In the genomic region with DNA sequence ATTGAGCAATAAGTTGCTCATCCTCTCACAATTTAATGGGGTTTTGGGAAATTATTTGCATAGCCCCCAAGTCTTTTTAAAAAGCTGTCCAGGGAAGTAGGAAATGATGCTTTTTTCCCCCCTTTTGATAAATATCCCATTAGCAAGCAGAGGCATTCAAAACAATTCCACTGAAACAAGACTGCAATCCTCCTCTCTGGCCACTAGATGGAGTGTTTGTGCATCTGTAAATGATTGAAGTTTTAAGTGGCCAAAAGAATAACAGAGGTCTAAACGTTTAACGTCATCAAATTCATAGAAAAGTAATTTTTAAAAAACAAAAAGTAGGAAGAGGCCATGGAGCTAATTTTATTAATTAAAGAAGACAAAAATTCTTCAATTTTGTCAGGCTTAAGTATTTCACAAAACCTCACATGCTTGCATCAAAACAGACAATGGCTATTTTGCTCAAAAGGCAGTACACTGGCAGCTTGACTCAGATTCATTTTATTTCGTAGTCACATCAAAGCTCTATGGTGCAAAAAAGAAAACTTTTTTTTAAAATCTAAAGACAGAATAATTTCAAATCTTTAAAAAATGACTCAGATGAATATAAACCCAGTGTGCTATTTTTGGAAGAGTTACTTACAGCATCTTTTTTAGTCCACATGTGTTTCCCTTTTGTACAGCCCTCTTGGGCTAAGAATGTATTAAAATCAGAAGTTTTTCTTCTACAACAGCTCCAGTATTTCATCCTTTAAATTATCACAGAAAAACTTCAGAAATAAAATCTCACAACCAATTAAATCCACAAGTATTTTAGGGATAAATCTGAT, we compare ENCODE assay signal across 7 cellular contexts. TPM values are rescaled to one million over a fixed set of nuclear protein-coding genes. Genes with fewer than 3 reads are reported as not detected.
DNase-seq lines count a peak whose midpoint lies in the region; ATAC-seq, FAIRE-seq and TF ChIP-seq lines count a peak whose summit lies in the region.

No MANE protein-coding gene starts in this region.

- CTCF ChIA-PET in K562 (lab: Yijun Ruan, JAX; ENCODE audit: low intra/inter-chr PET ratio): no interaction called here

- H3K79me2 ChIP-seq in DND-41 (ENCODE audit: insufficient read depth, low read length): peaks cover 6% of the 10 kb centered on the region
- H3K79me2 ChIP-seq in K562 (ENCODE audit: control insufficient read depth, insufficient read depth, low read length): no peaks in the 10 kb centered on the region; the same call in 2 of the 3 replicates

- no peaks in the 10 kb centered on the region for H3K9me3 Mint-ChIP-seq in stimulated activated memory B cell treated with anti-CD40 and anti-IgM and Interleukin-4, amounts not matched to agents 10 μg/mL and 1 μg/mL and 100 μg/mL, for 72 hours

- DNase-seq in DND-41: no peak
- DNase-seq in NCI-H526 treated with DMSO at 0.1 percent for 48 hours (lab: John Stamatoyannopoulos, UW): peak; percentile 43
- DNase-seq in K562 (ENCODE audit: extremely low read depth in 1 of 4, low spot score in 3 of 4): peak; percentile 35 to 56 (median 38)
- no peak for DNase-seq in left lung

- peaks cover 6% of the 10 kb centered on the region for H3K4me1 Mint-ChIP-seq in stimulated activated memory B cell treated with anti-CD40 and anti-IgM and Interleukin-4, amounts not matched to agents 10 μg/mL and 1 μg/mL and 100 μg/mL, for 72 hours

- no peaks in the 10 kb centered on the region for H3K4me1 ChIP-seq in DND-41 (ENCODE audit: insufficient read depth, low read length)
- H3K4me1 ChIP-seq in K562 (replicated peaks in 1 of 2; ENCODE audit: control insufficient read depth in 2 of 2, insufficient read depth in 2 of 2, low read length in 2 of 2): no peaks in the 10 kb centered on the region
- no peaks in the 10 kb centered on the region for H3K4me1 ChIP-seq in left lung

- no TSS peak for BruUV-seq in K562 (replicated peaks; lab: Mats Ljungman, UMichigan)

- TF ChIP-seq EP300 in K562 (IDR thresholded peaks at IDR 0.05; ENCODE audit: low read length): no peak

- peak; percentile 76 for ATAC-seq in DND-41 (ENCODE audit: insufficient read depth, low read depth)
- ATAC-seq in GM19328 (IDR thresholded peaks at IDR 0.05; ENCODE audit: unreplicated experiment): peak; percentile 71
- peak; percentile 92 for ATAC-seq in HG03354 (IDR thresholded peaks at IDR 0.05; ENCODE audit: poor library complexity, severe bottlenecking, unreplicated experiment)
- peak; percentile 82 for ATAC-seq in K562
- ATAC-seq in left lung: peak; percentile 87
- no peak for ATAC-seq in stimulated activated memory B cell treated with anti-CD40 and anti-IgM and Interleukin-4, amounts not matched to agents 10 μg/mL and 1 μg/mL and 100 μg/mL, for 72 hours

- H4K20me1 ChIP-seq in DND-41 (ENCODE audit: insufficient read depth, low read length) (peaks cover 5% of the 10 kb centered on the region; the same call in 1 of the 2 replicates), K562 (replicated peaks; ENCODE audit: control insufficient read depth, insufficient read depth, low read length) (no peaks in the 10 kb centered on the region)

- H3K9ac ChIP-seq in DND-41 (ENCODE audit: low read depth, low read length) (no peak overlapping the region), K562 (ENCODE audit: insufficient read depth in 1 of 2, low read depth in 2 of 2, low read length in 2 of 2) (no peak overlapping the region)

- H3K27ac Mint-ChIP-seq in stimulated activated memory B cell treated with anti-CD40 and anti-IgM and Interleukin-4, amounts not matched to agents 10 μg/mL and 1 μg/mL and 100 μg/mL, for 72 hours: no peak overlapping the region

- H3K27ac ChIP-seq in DND-41 (ENCODE audit: low read length) (no peak overlapping the region), K562 (ENCODE audit: extremely low read depth, low read depth, low read length) (no peak overlapping the region), left lung (no peak overlapping the region)

- H3K27me3 Mint-ChIP-seq in stimulated activated memory B cell treated with anti-CD40 and anti-IgM and Interleukin-4, amounts not matched to agents 10 μg/mL and 1 μg/mL and 100 μg/mL, for 72 hours: no peaks in the 10 kb centered on the region

- peak; percentile 72 to 73 for TF ChIP-seq RAD21 in K562 (CRISPR knock-in tag; conservative IDR thresholded peaks at IDR 0.05 in 1 of 2, IDR thresholded peaks at IDR 0.05 in 1 of 2)

- H3K27me3 ChIP-seq in DND-41 (ENCODE audit: insufficient read depth, low read length, poor library complexity) (no peaks in the 10 kb centered on the region), K562 (ENCODE audit: control insufficient read depth in 2 of 2, insufficient read depth in 2 of 2, low read length in 2 of 2) (no peaks in the 10 kb centered on the region), left lung (no peaks in the 10 kb centered on the region)

- POLR2A ChIA-PET in K562 (lab: Yijun Ruan, JAX): no interaction called here

- H3K4me3 Mint-ChIP-seq in stimulated activated memory B cell treated with anti-CD40 and anti-IgM and Interleukin-4, amounts not matched to agents 10 μg/mL and 1 μg/mL and 100 μg/mL, for 72 hours: no peak overlapping the region

- peaks cover 84% of the 10 kb centered on the region for H3K36me3 ChIP-seq in DND-41 (ENCODE audit: insufficient read depth, low read length)
- peaks cover 95% of the 10 kb centered on the region for H3K36me3 ChIP-seq in K562 (ENCODE audit: control insufficient read depth, insufficient read depth, low read length)
- H3K36me3 ChIP-seq in left lung: peaks cover 0 to 84% of the 10 kb centered on the region in 2 donors

- H2AFZ ChIP-seq in DND-41 (ENCODE audit: low read depth, low read length) (no peak overlapping the region), K562 (ENCODE audit: low read depth, low read length) (no peak overlapping the region)

- WGBS in K562 (ENCODE audit: insufficient coverage, low coverage, missing lambda C conversion rate): 22% methylated on average over 3 of the region's 3 CpGs

- TF ChIP-seq CTCF in DND-41 (IDR thresholded peaks at IDR 0.05; ENCODE audit: borderline replicate concordance, extremely low read depth, low read length, poor library complexity, severe bottlenecking) (peak; percentile 89), K562 (IDR thresholded peaks at IDR 0.05 in 2 of 3, conservative IDR thresholded peaks at IDR 0.05 in 1 of 3; ENCODE audit: insufficient read depth in 2 of 3, low read depth in 1 of 3, low read length in 3 of 3) (peak; percentile 62 to 76 (median 63)), left lung (IDR thresholded peaks at IDR 0.05) (peak; percentile 74 to 85)

- FAIRE-seq in K562 (lab: Jason Lieb, UNC): peak; percentile 92

- H3K4me2 ChIP-seq in DND-41 (ENCODE audit: insufficient read depth, low read length) (no peak overlapping the region), K562 (ENCODE audit: insufficient read depth, low read length) (no peak overlapping the region)

- no peaks in the 10 kb centered on the region for H3K9me1 ChIP-seq in K562 (ENCODE audit: control insufficient read depth, insufficient read depth, low read length)

- intact Hi-C loops in K562 (cut with micrococcal nuclease) (loop anchor here (2.0 kb wide), 1 partner anchor 38 kb away; no protein-coding TSS in a partner anchor), left lung (cut with DNase I) (no loop called here)

- H3K4me3 ChIP-seq in DND-41 (ENCODE audit: low read depth in 1 of 2, low read length in 2 of 2) (no peak overlapping the region), K562 (no peak overlapping the region), left lung (no peak overlapping the region)

- in situ Hi-C loops in K562 (cut with MboI): no loop called here

- TF ChIP-seq POLR2A in K562 (conservative IDR thresholded peaks at IDR 0.05): no peak

- no peaks in the 10 kb centered on the region for H3K9me3 ChIP-seq in DND-41 (ENCODE audit: insufficient read depth, low read length, severe bottlenecking)
- no peaks in the 10 kb centered on the region for H3K9me3 ChIP-seq in K562 (replicated peaks; ENCODE audit: control insufficient read depth, insufficient read depth, low read depth, low read length)
- H3K9me3 ChIP-seq in left lung: no peaks in the 10 kb centered on the region

- peaks cover 54% of the 10 kb centered on the region for H3K36me3 Mint-ChIP-seq in stimulated activated memory B cell treated with anti-CD40 and anti-IgM and Interleukin-4, amounts not matched to agents 10 μg/mL and 1 μg/mL and 100 μg/mL, for 72 hours

TF ChIP-seq in K562, 482 proteins besides CTCF, POLR2A, EP300 and RAD21 (continues in another document):
- TF ChIP-seq SMC3 (conservative IDR thresholded peaks at IDR 0.05; ENCODE audit: insufficient read depth, low read depth, low read length) (peak; percentile 51), ZNF354B (CRISPR knock-in tag; IDR thresholded peaks at IDR 0.05) (no peak)
- TF ChIP-seq, protein P1, sequence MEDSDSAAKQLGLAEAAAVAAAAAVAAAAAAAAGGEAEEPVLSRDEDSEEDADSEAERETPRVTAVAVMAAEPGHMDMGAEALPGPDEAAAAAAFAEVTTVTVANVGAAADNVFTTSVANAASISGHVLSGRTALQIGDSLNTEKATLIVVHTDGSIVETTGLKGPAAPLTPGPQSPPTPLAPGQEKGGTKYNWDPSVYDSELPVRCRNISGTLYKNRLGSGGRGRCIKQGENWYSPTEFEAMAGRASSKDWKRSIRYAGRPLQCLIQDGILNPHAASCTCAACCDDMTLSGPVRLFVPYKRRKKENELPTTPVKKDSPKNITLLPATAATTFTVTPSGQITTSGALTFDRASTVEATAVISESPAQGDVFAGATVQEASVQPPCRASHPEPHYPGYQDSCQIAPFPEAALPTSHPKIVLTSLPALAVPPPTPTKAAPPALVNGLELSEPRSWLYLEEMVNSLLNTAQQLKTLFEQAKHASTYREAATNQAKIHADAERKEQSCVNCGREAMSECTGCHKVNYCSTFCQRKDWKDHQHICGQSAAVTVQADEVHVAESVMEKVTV (CRISPR knock-in tag; IDR thresholded peaks at IDR 0.05): peak; percentile 65; the same call in 1 of the 2 replicates

RNA-seq across cellular contexts. Expression of a gene that starts 17.8 kb away (rescaled TPM):
- 41.8 and 98.6 TPM in 2 replicates for total RNA-seq in K562 (2011; cell fraction: chromatin; rRNA removed; ENCODE audit: low replicate concordance)
- total RNA-seq in K562 (2011; cell fraction: nucleolus; rRNA removed): 39.0 and 41.5 TPM in 2 replicates
- 57.0 and 107 TPM in 2 replicates for total RNA-seq in K562 (2011; cell fraction: nucleoplasm; rRNA removed)
- 73.9 and 74.3 TPM in 2 replicates for total RNA-seq in K562 (2014; rRNA removed)
- total RNA-seq in K562 (2014; rRNA removed; fragmentation: Illumina TruSeq; extraction: Trizol): 112 and 130 TPM in 2 replicates
- total RNA-seq in K562 (2015; rRNA removed; fragmentation: Illumina TruSeq; extraction: Trizol): 128 and 140 TPM in 2 replicates
- 88.9 and 103 TPM in 2 replicates for total RNA-seq in K562 (2021)
- 46.3 and 72.2 TPM in 2 replicates for polyA plus RNA-seq in K562 (2011; rRNA removed)
- 23.7 and 43.6 TPM in 2 replicates for polyA plus RNA-seq in K562 (2011; cell fraction: cytosol; rRNA removed)
- polyA plus RNA-seq in K562 (2011; cell fraction: nucleus; rRNA removed): 38.6 and 47.6 TPM in 2 replicates
- 45.0 and 118 TPM in 2 replicates for polyA plus RNA-seq in K562 (2012)
- 98.9 and 130 TPM in 2 replicates for polyA plus RNA-seq in K562 (2014; fragmentation: Illumina TruSeq; extraction: Trizol)
- polyA plus RNA-seq in K562 (2014; fragmentation: Nextera tagmentation; extraction: Ambion mirVana): 100 to 1,000 TPM; 112 to 148 TPM
- polyA plus RNA-seq in K562 (2014; rRNA removed): 68.7 and 79.0 TPM in 2 replicates
- polyA minus RNA-seq in K562 (2011; rRNA and poly(A)+ RNA removed): 88.3 and 118 TPM in 2 replicates
- polyA minus RNA-seq in K562 (2011; cell fraction: cytosol; rRNA and poly(A)+ RNA removed): 44.4 and 52.3 TPM in 2 replicates
- 84.6 and 127 TPM in 2 replicates for polyA minus RNA-seq in K562 (2011; cell fraction: nucleus; rRNA and poly(A)+ RNA removed)
- total RNA-seq in left lung: 10 to 100 TPM; 26.6 to 42.0 TPM

Comparison
In these comparisons a context has a peak if more than half of its experiments do, and no peak if none do; other contexts are left out.
1. DNase-seq: peak in NCI-H526 treated with DMSO at 0.1 percent for 48 hours (single experiment) and K562 (4 of 4); none in DND-41 (single experiment) and left lung (0 of 2).
2. Peak in every context shown above with its lines, with median percentiles within 50 percentile points of each other: CTCF ChIP-seq.